ENCODE assay signal across 25 cellular contexts in the genomic region with DNA sequence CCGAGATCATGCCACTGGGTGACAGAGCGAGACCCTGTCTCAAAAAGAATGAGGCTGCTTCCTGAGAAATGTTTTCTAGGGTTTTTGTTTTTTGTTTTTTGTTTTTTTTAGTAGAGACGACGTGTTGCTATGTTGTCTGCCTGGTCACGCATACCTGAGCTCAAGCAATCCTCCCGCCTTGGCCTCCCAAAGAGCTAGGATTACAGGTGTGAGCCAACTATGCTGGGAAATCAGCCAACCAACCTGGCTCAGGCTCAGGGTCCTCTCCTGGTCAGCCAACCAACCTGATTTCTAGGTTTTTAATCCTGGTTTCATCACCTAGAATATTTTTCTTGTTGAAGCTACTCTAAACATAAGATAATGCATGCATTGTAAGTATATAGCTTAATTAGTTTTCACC. TPM values are rescaled to one million over a fixed set of nuclear protein-coding genes. Genes with fewer than 3 reads are reported as not detected.
DNase-seq lines count a peak whose midpoint lies in the region; ATAC-seq and TF ChIP-seq lines count a peak whose summit lies in the region.
"Had no signal": no experiment of that assay in that cellular context is flagged by ENCODE, and none has a peak within 500 bp of the region (broad histone marks: within the 10 kb centered on the region; RNA-seq: fewer than 3 reads in every experiment).

No MANE protein-coding gene starts in this region.

- H3K79me1 ChIP-seq in mesendoderm (ENCODE audit: low read length) = peaks cover 13% of the 10 kb centered on the region

- peaks cover 9% of the 10 kb centered on the region for H3K36me3 ChIP-seq in breast epithelium
- peaks cover 24% of the 10 kb centered on the region for H3K36me3 ChIP-seq in PC-3 (ENCODE audit: low read depth, low read length)
- H3K36me3 ChIP-seq in mesendoderm (ENCODE audit: control insufficient read depth, insufficient read depth, low read length) = peaks cover 22% of the 10 kb centered on the region
- H3K36me3 ChIP-seq in ascending aorta = peaks cover 75 to 93% of the 10 kb centered on the region in 2 donors

- no peaks in the 10 kb centered on the region for H4K20me1 ChIP-seq in PC-3 (ENCODE audit: low read length)

- no peak overlapping the region for H3K23ac ChIP-seq in mesendoderm (ENCODE audit: low read length)

- H3K27me3 Mint-ChIP-seq in MCF 10A (ENCODE audit: insufficient read depth, unreplicated experiment) (no peaks in the 10 kb centered on the region), natural killer cell (ENCODE audit: low read depth in 2 of 2) (no peaks in the 10 kb centered on the region)

- H3K4me1 ChIP-seq in breast epithelium (no peaks in the 10 kb centered on the region), PC-3 (ENCODE audit: insufficient read depth, low read length) (no peaks in the 10 kb centered on the region), mesendoderm (ENCODE audit: control insufficient read depth, low read depth, low read length) (no peaks in the 10 kb centered on the region), ascending aorta (no peaks in the 10 kb centered on the region)
- H3K4me1 ChIP-seq: SJCRH30 had no signal

- intact Hi-C loops in MCF 10A (cut with micrococcal nuclease) = no loop called here
- intact Hi-C loops in breast epithelium (cut with DNase I; ENCODE audit: low total_unique reads) = no loop called here
- intact Hi-C loops in PC-3 (cut with micrococcal nuclease) = no loop called here
- intact Hi-C loops in natural killer cell (cut with micrococcal nuclease) = no loop called here
- intact Hi-C loops in ascending aorta (cut with DNase I) = no loop called here

- no peaks in the 10 kb centered on the region for H3F3A ChIP-seq in PC-3 (ENCODE audit: low read length, unreplicated experiment)

- H3K9me3 Mint-ChIP-seq in MCF 10A (ENCODE audit: unreplicated experiment) = no peaks in the 10 kb centered on the region
- H3K9me3 Mint-ChIP-seq in natural killer cell = no peaks in the 10 kb centered on the region

- WGBS in mesendoderm (ENCODE audit: extremely low coverage, insufficient coverage, low lambda C conversion rate) = no CpG with 5 or more reads among the region's 6 CpGs

- DNase-seq in MCF 10A (ENCODE audit: unreplicated experiment) = peak; percentile 61
- no peak for DNase-seq in breast epithelium (ENCODE audit: low spot score in 2 of 2)
- peak; percentile 26 for DNase-seq in PC-3
- peak; percentile 41 for DNase-seq in kidney glomerular epithelial cell (lab: John Stamatoyannopoulos, UW)
- peak; percentile 40 for DNase-seq in renal cortical epithelial cell (ENCODE audit: low read depth)
- no peak for DNase-seq in mesendoderm
- DNase-seq in natural killer cell = no peak
- no peak for DNase-seq in ascending aorta (ENCODE audit: low spot score in 2 of 2)
- DNase-seq: GDM1, HCEC 1CT, Kasumi-1, MV-4-11, NCI-H1105, NCI-H1436 treated with DMSO at 0.1 percent for 48 hours, NCI-H2081, NCI-H345, NCI-H510A treated with DMSO at 0.1 percent for 48 hours, SJCRH30 had no signal

- no peaks in the 10 kb centered on the region for H3K9me2 ChIP-seq in PC-3 (replicated peaks; ENCODE audit: low read length)

- H3K4ac ChIP-seq in mesendoderm (ENCODE audit: low read depth, low read length) = no peak overlapping the region

- H3K9me3 ChIP-seq in breast epithelium = no peaks in the 10 kb centered on the region
- no peaks in the 10 kb centered on the region for H3K9me3 ChIP-seq in PC-3 (ENCODE audit: low read length)
- no peaks in the 10 kb centered on the region for H3K9me3 ChIP-seq in ascending aorta
- H3K9me3 ChIP-seq: SJCRH30 had no signal

- H3K27ac ChIP-seq in breast epithelium (no peak overlapping the region), PC-3 (ENCODE audit: low read length) (no peak overlapping the region), mesendoderm (ENCODE audit: low read depth, low read length) (no peak overlapping the region), ascending aorta (no peak overlapping the region)
- H3K27ac ChIP-seq: HL-60, SJCRH30 had no signal

- no peak overlapping the region for H3K4me3 Mint-ChIP-seq in MCF 10A (ENCODE audit: unreplicated experiment)
- H3K4me3 Mint-ChIP-seq in natural killer cell = no peak overlapping the region

- CTCF ChIA-PET in MCF 10A (lab: Yijun Ruan, JAX) = interaction anchor here (0.6 to 1.4 kb wide), 4 partner anchors 9 to 173 kb away, joined by 3 to 8 read pairs (median 3); no protein-coding TSS in a partner anchor
- CTCF ChIA-PET in PC-3 (lab: Charles Lee) = no interaction called here

- no peak for TF ChIP-seq POLR2A in breast epithelium (IDR thresholded peaks at IDR 0.05)

- no peak overlapping the region for H2BK15ac ChIP-seq in mesendoderm (replicated peaks; ENCODE audit: low read depth)

- peaks cover 18% of the 10 kb centered on the region for H3K79me2 ChIP-seq in PC-3 (ENCODE audit: low read length)
- H3K79me2 ChIP-seq in mesendoderm (ENCODE audit: control insufficient read depth, insufficient read depth, low read length) = peaks cover 14% of the 10 kb centered on the region

- peaks cover 97% of the 10 kb centered on the region for H3K36me3 Mint-ChIP-seq in MCF 10A (ENCODE audit: insufficient read depth, unreplicated experiment)
- peaks cover 5% of the 10 kb centered on the region for H3K36me3 Mint-ChIP-seq in natural killer cell

- H4K5ac ChIP-seq in mesendoderm (ENCODE audit: low read length) = no peak overlapping the region

- H2BK120ac ChIP-seq in mesendoderm (ENCODE audit: low read depth, low read length) = no peak overlapping the region

- no peak overlapping the region for H4K8ac ChIP-seq in mesendoderm (ENCODE audit: low read depth, low read length)

- no TSS peak for BruUV-seq in MCF 10A (replicated peaks; lab: Mats Ljungman, UMichigan)
- BruUV-seq in PC-3 (replicated peaks; lab: Mats Ljungman, UMichigan) = no TSS peak

- no peak overlapping the region for H2BK5ac ChIP-seq in mesendoderm (ENCODE audit: low read length)

- ATAC-seq in PC-3 (no peak), natural killer cell (no peak)
- ATAC-seq: GM12878 had no signal

- POLR2A ChIA-PET in MCF 10A (lab: Yijun Ruan, JAX) = interaction anchor here (0.6 to 0.9 kb wide), 4 partner anchors 41 to 82 kb away, joined by 3 to 4 read pairs (median 3); a partner anchor contains a TSS
- POLR2A ChIA-PET in PC-3 (lab: Charles Lee; ENCODE audit: unreplicated experiment) = no interaction called here

- H2AFZ ChIP-seq in PC-3 (ENCODE audit: low read length) = no peak overlapping the region

- H3K27me3 ChIP-seq in breast epithelium = no peaks in the 10 kb centered on the region
- no peaks in the 10 kb centered on the region for H3K27me3 ChIP-seq in PC-3 (ENCODE audit: low read length)
- H3K27me3 ChIP-seq in mesendoderm (ENCODE audit: insufficient read depth, low read length, poor library complexity) = no peaks in the 10 kb centered on the region
- no peaks in the 10 kb centered on the region for H3K27me3 ChIP-seq in ascending aorta
- H3K27me3 ChIP-seq: SJCRH30 had no signal

- H3K4me1 Mint-ChIP-seq in MCF 10A (ENCODE audit: insufficient read depth, unreplicated experiment) (no peaks in the 10 kb centered on the region), natural killer cell (peaks cover 0 to 7% of the 10 kb centered on the region in 2 donors)

- H2AK5ac ChIP-seq in mesendoderm (ENCODE audit: low read length) = no peak overlapping the region

- TF ChIP-seq CTCF in MCF 10A (IDR thresholded peaks at IDR 0.05; ENCODE audit: unreplicated experiment) (no peak), breast epithelium (IDR thresholded peaks at IDR 0.05) (no peak), PC-3 (conservative IDR thresholded peaks at IDR 0.05; ENCODE audit: low read depth, low read length) (no peak), natural killer cell (IDR thresholded peaks at IDR 0.05) (no peak), ascending aorta (IDR thresholded peaks at IDR 0.05) (no peak)

- H3K4me3 ChIP-seq in breast epithelium (no peak overlapping the region), PC-3 (ENCODE audit: low read length) (no peak overlapping the region), mesendoderm (ENCODE audit: low read length) (no peak overlapping the region), ascending aorta (no peak overlapping the region)
- H3K4me3 ChIP-seq: GM12878, SJCRH30 had no signal

- no peak overlapping the region for H3K56ac ChIP-seq in mesendoderm (ENCODE audit: low read length)

- H3K27ac Mint-ChIP-seq in MCF 10A (ENCODE audit: low read depth, unreplicated experiment) (peak overlapping the region; percentile 31), natural killer cell (no peak overlapping the region)

- no peak overlapping the region for H3K18ac ChIP-seq in mesendoderm (ENCODE audit: low read length)

- H3K4me2 ChIP-seq in PC-3 (ENCODE audit: low read length) (no peak overlapping the region), mesendoderm (ENCODE audit: low read length) (no peak overlapping the region)

- H3K9ac ChIP-seq in PC-3 (ENCODE audit: low read length) (no peak overlapping the region), mesendoderm (ENCODE audit: low read length) (no peak overlapping the region)

RNA-seq across cellular contexts. Expression of a gene that starts 7.8 kb away (rescaled TPM):
- total RNA-seq in MCF 10A (2022) (27.6 and 34.7 TPM in 2 replicates), breast epithelium (10 to 100 TPM in 2 of 3 donors, 1 to 10 TPM in 1; 6.2 to 20.6 (median 20.5) TPM), PC-3 (2014; rRNA removed) (28.3 and 37.5 TPM in 2 replicates), renal cortical epithelial cell (7.1 and 13.4 TPM in 2 replicates), natural killer cell (10 to 100 TPM; 19.8 to 25.9 (median 20.0) TPM), ascending aorta (8.0 TPM)
- polyA plus RNA-seq in mesendoderm (2013, experiment 1 of 2) = 19.0 TPM
- 19.1 TPM for polyA plus RNA-seq in mesendoderm (2013, experiment 2 of 2)

RNA-seq across cellular contexts. Expression of a gene that starts 24.9 kb away (rescaled TPM):
- total RNA-seq in MCF 10A (2022) (2.4 and 2.8 TPM in 2 replicates), breast epithelium (1 to 10 TPM; 2.9 to 8.8 (median 6.6) TPM), PC-3 (2014; rRNA removed) (not detected in 2 replicates), renal cortical epithelial cell (0.30 TPM in 1 of 2 replicates, not detected in the other), natural killer cell (10 to 100 TPM in 1 of 3 donors, 1 to 10 TPM in 2; 4.3 to 15.5 (median 8.3) TPM), ascending aorta (18.3 TPM)
- 0.29 TPM for polyA plus RNA-seq in mesendoderm (2013, experiment 1 of 2)
- polyA plus RNA-seq in mesendoderm (2013, experiment 2 of 2) = 0.14 TPM
- total RNA-seq: A172, GM12878, SJCRH30 had no signal
- polyA plus RNA-seq: BJ had no signal

RNA-seq across cellular contexts. Expression of a gene that starts 47.2 kb away (rescaled TPM):
- total RNA-seq in MCF 10A (2022) (1.9 and 4.7 TPM in 2 replicates), breast epithelium (10 to 100 TPM in 2 of 3 donors, 1 to 10 TPM in 1; 7.5 to 20.0 (median 10.8) TPM), PC-3 (2014; rRNA removed) (not detected in 2 replicates), renal cortical epithelial cell (0.80 TPM in 1 of 2 replicates, not detected in the other), natural killer cell (10 to 100 TPM; 11.4 to 42.7 (median 28.7) TPM), ascending aorta (9.3 TPM)
- polyA plus RNA-seq in mesendoderm (2013, experiment 1 of 2) = 2.3 TPM
- polyA plus RNA-seq in mesendoderm (2013, experiment 2 of 2) = 2.3 TPM
- total RNA-seq: A172, H1, M059J, RPMI7951, SJCRH30 had no signal

Comparison
In these comparisons a context has a peak if more than half of its experiments do, and no peak if none do; other contexts are left out.
1. DNase-seq: peak in MCF 10A (single experiment), PC-3 (single experiment), kidney glomerular epithelial cell (single experiment) and renal cortical epithelial cell (single experiment); none in breast epithelium (0 of 2), mesendoderm (single experiment), natural killer cell (single experiment) and ascending aorta (0 of 2).